Comparison of ENCODE assay signal across 16 cellular contexts in genomic region chr12:63318933-63319332, GRCh38.
"Had no signal": no experiment of that assay in that cellular context is flagged by ENCODE, and none has a peak within 500 bp of the region (broad histone marks: within the 10 kb centered on the region; RNA-seq: fewer than 3 reads in every experiment).

No MANE protein-coding gene starts in this region.

- H3K4me3 ChIP-seq: coronary artery, mucosa of descending colon, psoas muscle, right lobe of liver, stomach, thoracic aorta had no signal

- H3K36me3 ChIP-seq: neutrophil, right lobe of liver, stomach, thoracic aorta had no signal

- H3K27me3 Mint-ChIP-seq: stimulated activated naive B cell treated with anti-CD40 and anti-IgM and Interleukin-4, amounts not matched to agents 10 μg/mL and 1 μg/mL and 100 μg/mL, for 72 hours had no signal

- H3K36me3 Mint-ChIP-seq: naive thymus-derived CD8-positive, alpha-beta T cell; stimulated activated naive B cell treated with anti-CD40 and anti-IgM and Interleukin-4, amounts not matched to agents 10 μg/mL and 1 μg/mL and 100 μg/mL, for 72 hours had no signal

- H3K9me3 Mint-ChIP-seq: stimulated activated naive B cell treated with anti-CD40 and anti-IgM and Interleukin-4, amounts not matched to agents 10 μg/mL and 1 μg/mL and 100 μg/mL, for 72 hours had no signal

- H3K4me3 Mint-ChIP-seq: naive thymus-derived CD8-positive, alpha-beta T cell; stimulated activated naive B cell treated with anti-CD40 and anti-IgM and Interleukin-4, amounts not matched to agents 10 μg/mL and 1 μg/mL and 100 μg/mL, for 72 hours had no signal

- H3K4me1 ChIP-seq: psoas muscle, stomach had no signal

- H3K9me3 ChIP-seq: mucosa of descending colon, neutrophil, psoas muscle, right lobe of liver, thoracic aorta had no signal

- ATAC-seq: left lobe of liver; mucosa of descending colon; naive thymus-derived CD8-positive, alpha-beta T cell; psoas muscle; stimulated activated naive B cell treated with anti-CD40 and anti-IgM and Interleukin-4, amounts not matched to agents 10 μg/mL and 1 μg/mL and 100 μg/mL, for 72 hours had no signal

- FAIRE-seq: frontal cortex had no signal

- H3K27ac ChIP-seq: neutrophil, psoas muscle, right lobe of liver, stomach, thoracic aorta had no signal

- DNase-seq: effector CD4-positive, alpha-beta T cell; mucosa of descending colon; psoas muscle; retina; right lobe of liver; stimulated activated CD4-positive, alpha-beta T cell treated with anti-CD3 and anti-CD28 coated beads, Interleukin-2, amount 100 ng/mL, for 24 hours; stimulated activated CD4-positive, alpha-beta T cell treated with anti-CD3 and anti-CD28 coated beads, Interleukin-4, amount 100 ng/mL, for 4 hours; stimulated activated naive B cell treated with anti-CD40 and anti-IgM and Interleukin-4, amounts not matched to agents 10 μg/mL and 1 μg/mL and 100 μg/mL, for 72 hours; stomach; substantia nigra had no signal

- H3K27me3 ChIP-seq: neutrophil, right lobe of liver, stomach had no signal

- H3K27ac Mint-ChIP-seq: naive thymus-derived CD8-positive, alpha-beta T cell; stimulated activated naive B cell treated with anti-CD40 and anti-IgM and Interleukin-4, amounts not matched to agents 10 μg/mL and 1 μg/mL and 100 μg/mL, for 72 hours had no signal

- H3K4me1 Mint-ChIP-seq: naive thymus-derived CD8-positive, alpha-beta T cell; stimulated activated naive B cell treated with anti-CD40 and anti-IgM and Interleukin-4, amounts not matched to agents 10 μg/mL and 1 μg/mL and 100 μg/mL, for 72 hours had no signal
